ENCODE assay signal across 9 cellular contexts in the genomic region with DNA sequence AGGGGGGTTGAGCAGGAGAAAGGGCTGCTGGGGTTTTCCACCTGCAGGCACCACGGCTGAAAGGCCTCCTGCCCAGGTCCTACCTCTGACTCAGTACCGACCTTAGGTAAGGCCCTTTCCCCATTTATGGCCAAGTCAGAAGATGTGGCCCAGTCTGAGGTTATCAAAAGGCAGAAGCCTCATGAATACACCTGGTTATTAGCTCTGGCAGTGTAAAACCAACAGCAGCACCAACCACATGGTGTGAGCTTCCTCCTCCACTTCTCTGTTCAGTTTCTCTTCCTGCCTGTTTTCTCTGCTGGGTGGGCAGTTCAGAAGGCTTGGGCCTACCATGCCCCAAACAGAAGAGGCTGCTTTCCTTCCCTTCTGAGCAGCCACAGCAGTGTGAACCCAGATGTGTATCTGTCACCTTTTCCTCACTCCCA.
A peak's percentile ranks its signal among the peaks of the same experiment; 100 is the strongest.
DNase-seq lines count a peak whose midpoint lies in the region; ATAC-seq, FAIRE-seq and TF ChIP-seq lines count a peak whose summit lies in the region.
"Had no signal": no experiment of that assay in that cellular context is flagged by ENCODE, and none has a peak within 500 bp of the region (broad histone marks: within the 10 kb centered on the region; RNA-seq: fewer than 3 reads in every experiment).

No MANE protein-coding gene starts in this region.

- peak overlapping the region; percentile 80 for H3K9ac ChIP-seq in GM12878 (ENCODE audit: control insufficient read depth, insufficient read depth, low read length)

- H3K4me1 ChIP-seq in GM12878 (ENCODE audit: control insufficient read depth, insufficient read depth, low read length) (peaks cover 62% of the 10 kb centered on the region), transverse colon (peaks cover 0 to 11% (median 0%) of the 10 kb centered on the region in 4 donors)

- H3K27me3 ChIP-seq in GM12878 (replicated peaks in 1 of 2; ENCODE audit: control insufficient read depth in 2 of 2, insufficient read depth in 2 of 2, low read length in 1 of 2) (no peaks in the 10 kb centered on the region), transverse colon (no peaks in the 10 kb centered on the region)

- BruUV-seq in GM12878 (replicated peaks; lab: Mats Ljungman, UMichigan) = no TSS peak

- ATAC-seq in GM18499 (IDR thresholded peaks at IDR 0.05; ENCODE audit: insufficient read depth, unreplicated experiment) = peak; percentile 46
- peak; percentile 62 for ATAC-seq in GM21367 (IDR thresholded peaks at IDR 0.05; ENCODE audit: unreplicated experiment)
- ATAC-seq in HG03280 (IDR thresholded peaks at IDR 0.05; ENCODE audit: unreplicated experiment) = peak; percentile 69
- peak; percentile 66 for ATAC-seq in GM12878

- FAIRE-seq in GM12878 (lab: Jason Lieb, UNC) = peak; percentile 92

- intact Hi-C loops in GM12878 (cut with micrococcal nuclease; ENCODE audit: unreplicated experiment) = loop anchor here (2.0 to 10.0 kb wide), 4 partner anchors 19 to 219 kb away; no protein-coding TSS in a partner anchor
- intact Hi-C loops in transverse colon (cut with DNase I; ENCODE audit: low total_unique reads) = no loop called here

- TF ChIP-seq POLR2A in GM12878 (IDR thresholded peaks at IDR 0.05; ENCODE audit: low read depth, low read length) (peak; percentile 68), transverse colon (IDR thresholded peaks at IDR 0.05) (no peak)

- DNase-seq in GM12878 (ENCODE audit: low read depth, low spot score) = peak; percentile 94
- DNase-seq in stimulated activated CD4-positive, alpha-beta T cell treated with anti-CD3 and anti-CD28 coated beads, Interleukin-12 subunit alpha, Interleukin-12 subunit beta, amount 100 ng/mL, for 4 hours = no peak
- DNase-seq in NCI-H2171 (lab: John Stamatoyannopoulos, UW) = no peak
- DNase-seq in NCI-H2196 treated with DMSO at 0.1 percent for 48 hours (lab: John Stamatoyannopoulos, UW; ENCODE audit: unreplicated experiment) = no peak
- no peak for DNase-seq in transverse colon
- DNase-seq: activated CD4-positive, alpha-beta T cell treated with anti-CD3 and anti-CD28 coated beads, Interleukin-2, amount 10 ng/mL, durations not matched to agents 24 days and 14 days had no signal

- POLR2A ChIA-PET in GM12878 (lab: Charles Lee) = interaction anchor here (0.7 to 13.2 kb wide), 9 partner anchors 10 to 57 kb away, joined by 3 to 158 read pairs (median 6); no protein-coding TSS in a partner anchor

- TF ChIP-seq CTCF in GM12878 (IDR thresholded peaks at IDR 0.05 in 2 of 3, conservative IDR thresholded peaks at IDR 0.05 in 1 of 3; ENCODE audit: control insufficient read depth in 2 of 3, extremely low read depth in 1 of 3, insufficient read depth in 1 of 3, low read depth in 3 of 3, low read length in 3 of 3) (no peak), transverse colon (IDR thresholded peaks at IDR 0.05) (no peak)

- RAD21 ChIA-PET in GM12878 (lab: Charles Lee; ENCODE audit: unreplicated experiment) = interaction anchor here (0.6 to 9.8 kb wide), 19 partner anchors 10 to 225 kb away, joined by 3 to 174 read pairs (median 5); partner anchors contain the start of gene UGCG

- H3K4me3 ChIP-seq in GM12878 = peak overlapping the region; percentile 7; the same call in 1 of the 2 replicates
- H3K4me3 ChIP-seq in transverse colon = no peak overlapping the region

- WGBS in GM12878 (ENCODE audit: insufficient coverage, insufficient replicate concordance, low lambda C conversion rate, missing lambda C conversion rate) = 0% methylated on average over 2 of the region's 2 CpGs
- WGBS in transverse colon (ENCODE audit: low coverage in 1 of 2), 2 donors = 60 to 66% methylated on average over 1 to 2 of the region's 2 CpGs

- peak overlapping the region; percentile 64 for H3K4me2 ChIP-seq in GM12878 (ENCODE audit: control insufficient read depth, insufficient read depth)

- H3K9me3 ChIP-seq in GM12878 (replicated peaks; ENCODE audit: control insufficient read depth, insufficient read depth, low read length) = no peaks in the 10 kb centered on the region; the same call in 1 of the 3 replicates
- H3K9me3 ChIP-seq in transverse colon = no peaks in the 10 kb centered on the region

- TF ChIP-seq RAD21 in GM12878 (IDR thresholded peaks at IDR 0.05; ENCODE audit: insufficient read depth, low read depth, low read length) = no peak

- SMC1A ChIA-PET in GM12878 (lab: Charles Lee; ENCODE audit: uncharacterized antibody, unreplicated experiment) = interaction anchor here (0.7 to 14.9 kb wide), 16 partner anchors 10 to 224 kb away, joined by 3 to 313 read pairs (median 7); no protein-coding TSS in a partner anchor

- no peaks in the 10 kb centered on the region for H3K36me3 ChIP-seq in GM12878 (ENCODE audit: control insufficient read depth in 2 of 2, insufficient read depth in 2 of 2, low read length in 1 of 2)
- no peaks in the 10 kb centered on the region for H3K36me3 ChIP-seq in transverse colon

- peak overlapping the region; percentile 74 for H2AFZ ChIP-seq in GM12878 (ENCODE audit: control insufficient read depth, low read depth, low read length)

- CTCF ChIA-PET in GM12878 (lab: Yijun Ruan, JAX) = interaction anchor here (0.8 to 4.2 kb wide), 10 partner anchors 10 to 95 kb away, joined by 3 to 25 read pairs (median 4); no protein-coding TSS in a partner anchor

- H3K27ac ChIP-seq in GM12878 (ENCODE audit: control insufficient read depth, insufficient read depth) (peak overlapping the region; percentile 99), transverse colon (no peak overlapping the region)

- peak; percentile 64 to 78; a peak in 2 of 4 replicates for TF ChIP-seq EP300 in GM12878 (IDR thresholded peaks at IDR 0.05; ENCODE audit: borderline replicate concordance in 1 of 2, control insufficient read depth in 1 of 2, low read depth in 2 of 2, low read length in 2 of 2)
- TF ChIP-seq EP300 in transverse colon (IDR thresholded peaks at IDR 0.05; ENCODE audit: low read depth) = no peak

- H4K20me1 ChIP-seq in GM12878 (ENCODE audit: control insufficient read depth, insufficient read depth) = no peaks in the 10 kb centered on the region

- in situ Hi-C loops in GM12878 (cut with MboI) = no loop called here
- in situ Hi-C loops in transverse colon (cut with MboI; ENCODE audit: low pct_ligation_motif_present in 1 of 4, low pct_unique_long_range_greater_than_20kb in 1 of 4, low sequenced_read_pairs in 3 of 4) = no loop called here

- no peaks in the 10 kb centered on the region for H3K79me2 ChIP-seq in GM12878 (ENCODE audit: control insufficient read depth, insufficient read depth, low read length)

TF ChIP-seq in GM12878, 131 proteins besides CTCF, POLR2A, EP300 and RAD21 (continues in another document):
- no peak for TF ChIP-seq HDAC6 (IDR thresholded peaks at IDR 0.05; ENCODE audit: unreplicated experiment)
- TF ChIP-seq IKZF2 (IDR thresholded peaks at IDR 0.05) = peak; percentile 86
- no peak for TF ChIP-seq NFXL1 (IDR thresholded peaks at IDR 0.05; ENCODE audit: borderline replicate concordance)
- TF ChIP-seq, protein P1, sequence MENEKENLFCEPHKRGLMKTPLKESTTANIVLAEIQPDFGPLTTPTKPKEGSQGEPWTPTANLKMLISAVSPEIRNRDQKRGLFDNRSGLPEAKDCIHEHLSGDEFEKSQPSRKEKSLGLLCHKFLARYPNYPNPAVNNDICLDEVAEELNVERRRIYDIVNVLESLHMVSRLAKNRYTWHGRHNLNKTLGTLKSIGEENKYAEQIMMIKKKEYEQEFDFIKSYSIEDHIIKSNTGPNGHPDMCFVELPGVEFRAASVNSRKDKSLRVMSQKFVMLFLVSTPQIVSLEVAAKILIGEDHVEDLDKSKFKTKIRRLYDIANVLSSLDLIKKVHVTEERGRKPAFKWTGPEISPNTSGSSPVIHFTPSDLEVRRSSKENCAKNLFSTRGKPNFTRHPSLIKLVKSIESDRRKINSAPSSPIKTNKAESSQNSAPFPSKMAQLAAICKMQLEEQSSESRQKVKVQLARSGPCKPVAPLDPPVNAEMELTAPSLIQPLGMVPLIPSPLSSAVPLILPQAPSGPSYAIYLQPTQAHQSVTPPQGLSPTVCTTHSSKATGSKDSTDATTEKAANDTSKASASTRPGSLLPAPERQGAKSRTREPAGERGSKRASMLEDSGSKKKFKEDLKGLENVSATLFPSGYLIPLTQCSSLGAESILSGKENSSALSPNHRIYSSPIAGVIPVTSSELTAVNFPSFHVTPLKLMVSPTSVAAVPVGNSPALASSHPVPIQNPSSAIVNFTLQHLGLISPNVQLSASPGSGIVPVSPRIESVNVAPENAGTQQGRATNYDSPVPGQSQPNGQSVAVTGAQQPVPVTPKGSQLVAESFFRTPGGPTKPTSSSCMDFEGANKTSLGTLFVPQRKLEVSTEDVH (IDR thresholded peaks at IDR 0.05; ENCODE audit: low read depth, partially characterized antibody) = no peak
- TF ChIP-seq, protein P2, sequence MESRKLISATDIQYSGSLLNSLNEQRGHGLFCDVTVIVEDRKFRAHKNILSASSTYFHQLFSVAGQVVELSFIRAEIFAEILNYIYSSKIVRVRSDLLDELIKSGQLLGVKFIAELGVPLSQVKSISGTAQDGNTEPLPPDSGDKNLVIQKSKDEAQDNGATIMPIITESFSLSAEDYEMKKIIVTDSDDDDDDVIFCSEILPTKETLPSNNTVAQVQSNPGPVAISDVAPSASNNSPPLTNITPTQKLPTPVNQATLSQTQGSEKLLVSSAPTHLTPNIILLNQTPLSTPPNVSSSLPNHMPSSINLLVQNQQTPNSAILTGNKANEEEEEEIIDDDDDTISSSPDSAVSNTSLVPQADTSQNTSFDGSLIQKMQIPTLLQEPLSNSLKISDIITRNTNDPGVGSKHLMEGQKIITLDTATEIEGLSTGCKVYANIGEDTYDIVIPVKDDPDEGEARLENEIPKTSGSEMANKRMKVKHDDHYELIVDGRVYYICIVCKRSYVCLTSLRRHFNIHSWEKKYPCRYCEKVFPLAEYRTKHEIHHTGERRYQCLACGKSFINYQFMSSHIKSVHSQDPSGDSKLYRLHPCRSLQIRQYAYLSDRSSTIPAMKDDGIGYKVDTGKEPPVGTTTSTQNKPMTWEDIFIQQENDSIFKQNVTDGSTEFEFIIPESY (IDR thresholded peaks at IDR 0.05) = no peak
- no peak for TF ChIP-seq IRF5 (IDR thresholded peaks at IDR 0.05; ENCODE audit: borderline replicate concordance)
- TF ChIP-seq JUNB (IDR thresholded peaks at IDR 0.05) = no peak; the same call in 1 of the 2 replicates
- TF ChIP-seq TARDBP (IDR thresholded peaks at IDR 0.05; ENCODE audit: borderline replicate concordance) = no peak
